ENCODE assay signal across 10 cellular contexts in genomic region chr7:92632791-92633190, GRCh38. TPM values are rescaled to one million over a fixed set of nuclear protein-coding genes. Genes with fewer than 3 reads are reported as not detected.
DNase-seq lines count a peak whose midpoint lies in the region; ATAC-seq and TF ChIP-seq lines count a peak whose summit lies in the region.
"Had no signal": no experiment of that assay in that cellular context is flagged by ENCODE, and none has a peak within 500 bp of the region (broad histone marks: within the 10 kb centered on the region; RNA-seq: fewer than 3 reads in every experiment).

No MANE protein-coding gene starts in this region.

- intact Hi-C loops in activated CD4-positive, alpha-beta T cell treated with anti-CD3 and anti-CD28 coated beads, Interleukin-2, amount 10 ng/mL, durations not matched to agents 24 days and 14 days (cut with micrococcal nuclease): loop anchor here (1.0 to 5.0 kb wide), 5 partner anchors 86 to 485 kb away; partner anchors contain the start of gene SAMD9
- intact Hi-C loops in activated CD4-positive, alpha-beta memory T cell treated with anti-CD3 and anti-CD28 coated beads for 36 hours (cut with micrococcal nuclease): loop anchor here (1.0 to 5.0 kb wide), 5 partner anchors 7 to 485 kb away; partner anchors contain the start of gene SAMD9
- intact Hi-C loops in esophagus squamous epithelium (cut with DNase I): no loop called here

- peaks cover 30% of the 10 kb centered on the region for H3K36me3 Mint-ChIP-seq in activated CD4-positive, alpha-beta T cell treated with anti-CD3 and anti-CD28 coated beads, Interleukin-2, amount 10 ng/mL, durations not matched to agents 24 days and 14 days (ENCODE audit: low read depth)
- peaks cover 19% of the 10 kb centered on the region for H3K36me3 Mint-ChIP-seq in activated CD4-positive, alpha-beta memory T cell treated with anti-CD3 and anti-CD28 coated beads for 36 hours
- peaks cover 19% of the 10 kb centered on the region for H3K36me3 Mint-ChIP-seq in stimulated activated memory B cell treated with anti-CD40 and anti-IgM and Interleukin-4, amounts not matched to agents 10 μg/mL and 1 μg/mL and 100 μg/mL, for 72 hours

- no peaks in the 10 kb centered on the region for H3K9me3 ChIP-seq in esophagus squamous epithelium

- H3K4me3 Mint-ChIP-seq in activated CD4-positive, alpha-beta T cell treated with anti-CD3 and anti-CD28 coated beads, Interleukin-2, amount 10 ng/mL, durations not matched to agents 24 days and 14 days: peak overlapping the region; percentile 65
- peak overlapping the region; percentile 36 for H3K4me3 Mint-ChIP-seq in activated CD4-positive, alpha-beta memory T cell treated with anti-CD3 and anti-CD28 coated beads for 36 hours
- no peak overlapping the region for H3K4me3 Mint-ChIP-seq in stimulated activated memory B cell treated with anti-CD40 and anti-IgM and Interleukin-4, amounts not matched to agents 10 μg/mL and 1 μg/mL and 100 μg/mL, for 72 hours

- peak overlapping the region; percentile 97 for H3K27ac Mint-ChIP-seq in activated CD4-positive, alpha-beta T cell treated with anti-CD3 and anti-CD28 coated beads, Interleukin-2, amount 10 ng/mL, durations not matched to agents 24 days and 14 days
- peak overlapping the region; percentile 93 for H3K27ac Mint-ChIP-seq in activated CD4-positive, alpha-beta memory T cell treated with anti-CD3 and anti-CD28 coated beads for 36 hours
- H3K27ac Mint-ChIP-seq in stimulated activated memory B cell treated with anti-CD40 and anti-IgM and Interleukin-4, amounts not matched to agents 10 μg/mL and 1 μg/mL and 100 μg/mL, for 72 hours: peak overlapping the region; percentile 42

- no peaks in the 10 kb centered on the region for H3K36me3 ChIP-seq in esophagus squamous epithelium

- H3K4me3 ChIP-seq in esophagus squamous epithelium: no peak overlapping the region

- no peak for ATAC-seq in stimulated activated memory B cell treated with anti-CD40 and anti-IgM and Interleukin-4, amounts not matched to agents 10 μg/mL and 1 μg/mL and 100 μg/mL, for 72 hours
- no peak for ATAC-seq in HG02623 (IDR thresholded peaks at IDR 0.05; ENCODE audit: unreplicated experiment)

- no peak for DNase-seq in activated CD4-positive, alpha-beta T cell treated with anti-CD3 and anti-CD28 coated beads, Interleukin-2, amount 10 ng/mL, durations not matched to agents 24 days and 14 days
- DNase-seq in activated CD4-positive, alpha-beta T cell treated with anti-CD3 and anti-CD28 coated beads, Interleukin-2, amount 50 U/mL, for 48 hours: no peak
- DNase-seq in activated CD4-positive, alpha-beta memory T cell treated with anti-CD3 and anti-CD28 coated beads for 36 hours: no peak
- DNase-seq in esophagus squamous epithelium (lab: John Stamatoyannopoulos, UW) (no peak), DMS53 (lab: John Stamatoyannopoulos, UW) (no peak), Ammon's horn (ENCODE audit: low spot score) (no peak)
- DNase-seq: NCI-H2171; stimulated activated CD4-positive, alpha-beta T cell treated with anti-CD3 and anti-CD28 coated beads, Interleukin-15, amount 100 ng/mL, for 24 hours had no signal

- POLR2A ChIA-PET in activated CD4-positive, alpha-beta memory T cell treated with anti-CD3 and anti-CD28 coated beads for 36 hours (lab: Charles Lee): interaction anchor here (1.0 to 4.3 kb wide), 13 partner anchors 11 to 271 kb away, joined by 3 to 85 read pairs (median 5); partner anchors contain the start of gene CDK6

- CTCF ChIA-PET in activated CD4-positive, alpha-beta memory T cell treated with anti-CD3 and anti-CD28 coated beads for 36 hours (lab: Charles Lee): interaction anchor here (0.8 to 3.4 kb wide), 6 partner anchors 10 to 199 kb away, joined by 3 to 27 read pairs (median 7); no protein-coding TSS in a partner anchor

- H3K9me3 Mint-ChIP-seq in activated CD4-positive, alpha-beta T cell treated with anti-CD3 and anti-CD28 coated beads, Interleukin-2, amount 10 ng/mL, durations not matched to agents 24 days and 14 days: peaks cover 15% of the 10 kb centered on the region
- peaks cover 5% of the 10 kb centered on the region for H3K9me3 Mint-ChIP-seq in activated CD4-positive, alpha-beta memory T cell treated with anti-CD3 and anti-CD28 coated beads for 36 hours
- H3K9me3 Mint-ChIP-seq in stimulated activated memory B cell treated with anti-CD40 and anti-IgM and Interleukin-4, amounts not matched to agents 10 μg/mL and 1 μg/mL and 100 μg/mL, for 72 hours: peaks cover 3% of the 10 kb centered on the region

- H3K27me3 ChIP-seq in esophagus squamous epithelium: no peaks in the 10 kb centered on the region

- peaks cover 66% of the 10 kb centered on the region for H3K4me1 Mint-ChIP-seq in activated CD4-positive, alpha-beta T cell treated with anti-CD3 and anti-CD28 coated beads, Interleukin-2, amount 10 ng/mL, durations not matched to agents 24 days and 14 days
- H3K4me1 Mint-ChIP-seq in activated CD4-positive, alpha-beta memory T cell treated with anti-CD3 and anti-CD28 coated beads for 36 hours (ENCODE audit: low read depth): peaks cover 83% of the 10 kb centered on the region
- peaks cover 44% of the 10 kb centered on the region for H3K4me1 Mint-ChIP-seq in stimulated activated memory B cell treated with anti-CD40 and anti-IgM and Interleukin-4, amounts not matched to agents 10 μg/mL and 1 μg/mL and 100 μg/mL, for 72 hours

- TF ChIP-seq POLR2A in esophagus squamous epithelium (IDR thresholded peaks at IDR 0.05): no peak

- TF ChIP-seq CTCF in esophagus squamous epithelium (IDR thresholded peaks at IDR 0.05): no peak

- no peaks in the 10 kb centered on the region for H3K27me3 Mint-ChIP-seq in activated CD4-positive, alpha-beta T cell treated with anti-CD3 and anti-CD28 coated beads, Interleukin-2, amount 10 ng/mL, durations not matched to agents 24 days and 14 days
- H3K27me3 Mint-ChIP-seq in activated CD4-positive, alpha-beta memory T cell treated with anti-CD3 and anti-CD28 coated beads for 36 hours: no peaks in the 10 kb centered on the region
- H3K27me3 Mint-ChIP-seq in stimulated activated memory B cell treated with anti-CD40 and anti-IgM and Interleukin-4, amounts not matched to agents 10 μg/mL and 1 μg/mL and 100 μg/mL, for 72 hours: no peaks in the 10 kb centered on the region

- 86 to 97% methylated on average over 1 of the region's 1 CpG for WGBS in esophagus squamous epithelium, 2 donors

- peaks cover 14 to 48% (median 38%) of the 10 kb centered on the region in 3 donors for H3K4me1 ChIP-seq in esophagus squamous epithelium

- peak overlapping the region; percentile 55 to 81 (median 78) for H3K27ac ChIP-seq in esophagus squamous epithelium

RNA-seq across cellular contexts. Expression of gene FAM133B, which starts 42.6 kb away (rescaled TPM):
- 35.5 and 39.8 TPM in 2 replicates for total RNA-seq in activated CD4-positive, alpha-beta T cell treated with anti-CD3 and anti-CD28 coated beads, Interleukin-2, amount 10 ng/mL, durations not matched to agents 24 days and 14 days
- 10 to 100 TPM; 21.7 to 25.5 TPM for total RNA-seq in activated CD4-positive, alpha-beta memory T cell treated with anti-CD3 and anti-CD28 coated beads for 36 hours
- 10 to 100 TPM in 3 of 4 donors, 1 to 10 TPM in 1; 8.5 to 24.4 (median 18.2) TPM for total RNA-seq in esophagus squamous epithelium

Comparison
In these comparisons a context has a peak if more than half of its experiments do, and no peak if none do; other contexts are left out.
1. H3K27ac Mint-ChIP-seq: peak in every context shown above with its lines; median percentile 97 in activated CD4-positive, alpha-beta T cell treated with anti-CD3 and anti-CD28 coated beads, Interleukin-2, amount 10 ng/mL, durations not matched to agents 24 days and 14 days; 93 in activated CD4-positive, alpha-beta memory T cell treated with anti-CD3 and anti-CD28 coated beads for 36 hours; 42 in stimulated activated memory B cell treated with anti-CD40 and anti-IgM and Interleukin-4, amounts not matched to agents 10 μg/mL and 1 μg/mL and 100 μg/mL, for 72 hours.